Comparison of ENCODE assay signal across 9 cellular contexts in genomic region chr19:13887529-13887928, GRCh38. TPM values are rescaled to one million over a fixed set of nuclear protein-coding genes. Genes with fewer than 3 reads are reported as not detected.
DNase-seq lines count a peak whose midpoint lies in the region; ATAC-seq and TF ChIP-seq lines count a peak whose summit lies in the region.
"Had no signal": no experiment of that assay in that cellular context is flagged by ENCODE, and none has a peak within 500 bp of the region (broad histone marks: within the 10 kb centered on the region; RNA-seq: fewer than 3 reads in every experiment).

No MANE protein-coding gene starts in this region.

- H3K4me3 Mint-ChIP-seq in immature natural killer cell: peak overlapping the region; percentile 79 to 85 (median 81)

- no peaks in the 10 kb centered on the region for H3K9me3 Mint-ChIP-seq in immature natural killer cell
- H3K9me3 Mint-ChIP-seq: CD4-positive, CD25-positive, alpha-beta regulatory T cell had no signal

- DNase-seq in Daoy (ENCODE audit: low read depth) (peak; percentile 72), RPMI7951 (ENCODE audit: low read depth) (peak; percentile 57), immature natural killer cell (peak; percentile 67 to 69 (median 68)), NCI-H510A (lab: John Stamatoyannopoulos, UW) (no peak)
- DNase-seq: CD4-positive, CD25-positive, alpha-beta regulatory T cell had no signal

- no peaks in the 10 kb centered on the region for H3K36me3 Mint-ChIP-seq in immature natural killer cell
- H3K36me3 Mint-ChIP-seq: CD4-positive, CD25-positive, alpha-beta regulatory T cell had no signal

- peaks cover 5 to 17% (median 13%) of the 10 kb centered on the region in 3 donors for H3K27me3 Mint-ChIP-seq in immature natural killer cell (ENCODE audit: low read depth in 3 of 3)
- H3K27me3 Mint-ChIP-seq: CD4-positive, CD25-positive, alpha-beta regulatory T cell had no signal

- H3K4me1 Mint-ChIP-seq in immature natural killer cell: peaks cover 35 to 51% of the 10 kb centered on the region in 2 donors

- no peak for ATAC-seq in SK-N-SH treated with all-trans-retinoic acid at 6 μM for 48 hours
- no peak for ATAC-seq in HG02588 (IDR thresholded peaks at IDR 0.05; ENCODE audit: unreplicated experiment)
- ATAC-seq: sciatic nerve had no signal

- peak overlapping the region; percentile 93 to 98 (median 96) for H3K27ac Mint-ChIP-seq in immature natural killer cell

TF ChIP-seq in SK-N-SH treated with all-trans-retinoic acid at 6 μM for 48 hours, 23 proteins besides CTCF, POLR2A, EP300 and RAD21:
- no peak for TF ChIP-seq ZFP30 (CRISPR knock-in tag; IDR thresholded peaks at IDR 0.05)
- no peak for TF ChIP-seq CSRNP3 (CRISPR knock-in tag; IDR thresholded peaks at IDR 0.05)
- TF ChIP-seq TCF4 (CRISPR knock-in tag; IDR thresholded peaks at IDR 0.05; ENCODE audit: borderline replicate concordance): no peak
- TF ChIP-seq OSR1 (CRISPR knock-in tag; IDR thresholded peaks at IDR 0.05): no peak

RNA-seq across cellular contexts. Expression of gene NANOS3, which starts 10.6 kb away (rescaled TPM):
- 1.6 TPM in 1 of 2 replicates, not detected in the other for total RNA-seq in Daoy (2014; rRNA removed; shearing (Covaris generic))
- total RNA-seq in RPMI7951 (2014; rRNA removed; shearing (Covaris generic)): 1.3 TPM in 1 of 2 replicates, not detected in the other
- not detected for polyA plus RNA-seq in immature natural killer cell
- total RNA-seq: CD4-positive, CD25-positive, alpha-beta regulatory T cell; NCI-H460 had no signal
- polyA plus RNA-seq: CD4-positive, CD25-positive, alpha-beta regulatory T cell had no signal

RNA-seq across cellular contexts. Expression of gene BRME1, which starts 18.4 kb away (rescaled TPM):
- 2.1 and 7.9 TPM in 2 replicates for total RNA-seq in Daoy (2014; rRNA removed; shearing (Covaris generic))
- 1.6 and 2.1 TPM in 2 replicates for total RNA-seq in RPMI7951 (2014; rRNA removed; shearing (Covaris generic))
- polyA plus RNA-seq in immature natural killer cell: 10 to 100 TPM in 1 of 3 donors, 1 to 10 TPM in 2; 2.7 to 12.2 (median 6.9) TPM

RNA-seq across cellular contexts. Expression of gene CC2D1A, which starts 18.5 kb away (rescaled TPM):
- total RNA-seq in Daoy (2014; rRNA removed; shearing (Covaris generic)): 17.8 and 22.7 TPM in 2 replicates
- total RNA-seq in RPMI7951 (2014; rRNA removed; shearing (Covaris generic)): 14.7 and 15.7 TPM in 2 replicates
- 10 to 100 TPM in 1 of 3 donors, 1 to 10 TPM in 2; 1.5 to 19.2 (median 5.8) TPM for polyA plus RNA-seq in immature natural killer cell

RNA-seq across cellular contexts. Expression of gene PODNL1, which starts 50.7 kb away (rescaled TPM):
- not detected in 2 replicates for total RNA-seq in Daoy (2014; rRNA removed; shearing (Covaris generic))
- total RNA-seq in RPMI7951 (2014; rRNA removed; shearing (Covaris generic)): 3.2 and 4.2 TPM in 2 replicates
- polyA plus RNA-seq in immature natural killer cell: not detected
- total RNA-seq: CD4-positive, CD25-positive, alpha-beta regulatory T cell; NCI-H460 had no signal
